20 cellular contexts compared by ENCODE assay signal in the genomic region with DNA sequence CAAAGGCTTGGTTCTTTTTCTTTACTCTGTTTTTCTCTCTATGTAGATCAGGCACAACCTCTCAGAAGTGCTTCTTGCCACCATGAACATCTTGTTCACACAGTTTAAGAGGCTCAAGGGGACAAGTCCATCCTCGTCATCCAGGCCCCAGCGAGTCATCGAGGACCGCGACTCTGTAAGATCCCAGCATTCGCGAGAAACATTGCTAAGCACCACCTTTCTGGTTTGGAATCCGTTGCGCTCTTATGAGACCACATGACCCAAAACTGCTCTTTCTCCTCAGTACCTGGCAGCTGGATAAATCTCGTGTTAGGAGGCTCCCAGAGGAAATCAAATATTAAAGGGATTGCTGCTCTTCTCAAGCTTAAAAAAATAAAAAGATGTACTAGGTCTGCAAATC. TPM values are rescaled to one million over a fixed set of nuclear protein-coding genes. Genes with fewer than 3 reads are reported as not detected.
DNase-seq lines count a peak whose midpoint lies in the region; ATAC-seq and TF ChIP-seq lines count a peak whose summit lies in the region.
"Had no signal": no experiment of that assay in that cellular context is flagged by ENCODE, and none has a peak within 500 bp of the region (broad histone marks: within the 10 kb centered on the region; RNA-seq: fewer than 3 reads in every experiment).

No MANE protein-coding gene starts in this region.

- POLR2A ChIA-PET in WTC11 (lab: Charles Lee) = no interaction called here

- TF ChIP-seq CTCF in WTC11 (IDR thresholded peaks at IDR 0.05) = no peak
- TF ChIP-seq CTCF in lower lobe of right lung (IDR thresholded peaks at IDR 0.05) = no peak
- TF ChIP-seq CTCF in upper lobe of left lung (IDR thresholded peaks at IDR 0.05) = no peak

- DNase-seq in activated T-cell treated with anti-CD3 and anti-CD28 coated beads, Interleukin-2, amount 50 U/mL, for 72 hours = no peak
- no peak for DNase-seq in activated T-cell treated with anti-CD3 and anti-CD28 coated beads, Interleukin-2, amount 50 U/mL, for 1 hour
- DNase-seq in WTC11 (ENCODE audit: low spot score) (no peak), lower lobe of right lung (no peak), upper lobe of left lung (no peak), NCI-H2029 treated with DMSO at 0.1 percent for 48 hours (lab: John Stamatoyannopoulos, UW) (no peak), NCI-H187 (lab: John Stamatoyannopoulos, UW) (no peak), AG20443 (ENCODE audit: low spot score) (no peak)
- DNase-seq: MM.1S, NCI-H1048, NCI-H1417 treated with DMSO at 0.1 percent for 48 hours, NCI-H1930, NCI-H2171 treated with DMSO at 0.1 percent for 48 hours, NCI-H524 treated with DMSO at 0.1 percent for 48 hours, Peyer's patch had no signal

- H3K4me3 ChIP-seq in lower lobe of right lung = no peak overlapping the region
- H3K4me3 ChIP-seq in upper lobe of left lung = no peak overlapping the region
- H3K4me3 ChIP-seq: A549, GM23248, HAP-1, K562, Peyer's patch had no signal

- TF ChIP-seq EP300 in upper lobe of left lung (IDR thresholded peaks at IDR 0.05) = no peak

- TF ChIP-seq POLR2A in upper lobe of left lung (IDR thresholded peaks at IDR 0.05) = no peak

- peaks cover 2 to 19% of the 10 kb centered on the region in 2 donors for H3K36me3 Mint-ChIP-seq in activated T-cell treated with anti-CD3 and anti-CD28 coated beads, Interleukin-2, amount 50 U/mL, for 72 hours (ENCODE audit: insufficient read depth in 2 of 2)
- H3K36me3 Mint-ChIP-seq in WTC11 = peaks cover 64% of the 10 kb centered on the region

- H3K27ac Mint-ChIP-seq in activated T-cell treated with anti-CD3 and anti-CD28 coated beads, Interleukin-2, amount 50 U/mL, for 72 hours = peak overlapping the region; percentile 67
- 0 out of 2 replicates have a peak overlapping the region, but pooled peaks have one; percentile 45 for H3K27ac Mint-ChIP-seq in WTC11

- no peaks in the 10 kb centered on the region for H3K9me3 Mint-ChIP-seq in activated T-cell treated with anti-CD3 and anti-CD28 coated beads, Interleukin-2, amount 50 U/mL, for 72 hours
- H3K9me3 Mint-ChIP-seq in WTC11 = no peaks in the 10 kb centered on the region

- H3K4me3 Mint-ChIP-seq in activated T-cell treated with anti-CD3 and anti-CD28 coated beads, Interleukin-2, amount 50 U/mL, for 72 hours = no peak overlapping the region
- H3K4me3 Mint-ChIP-seq in WTC11 = no peak overlapping the region

- H3K9me3 ChIP-seq in lower lobe of right lung (no peaks in the 10 kb centered on the region), upper lobe of left lung (no peaks in the 10 kb centered on the region)
- H3K9me3 ChIP-seq: A549, BE2C, HAP-1, Peyer's patch had no signal

- H3K4me1 Mint-ChIP-seq in activated T-cell treated with anti-CD3 and anti-CD28 coated beads, Interleukin-2, amount 50 U/mL, for 72 hours (ENCODE audit: low read depth) = peaks cover 1% of the 10 kb centered on the region
- no peaks in the 10 kb centered on the region for H3K4me1 Mint-ChIP-seq in WTC11

- no peak for ATAC-seq in activated T-cell treated with anti-CD3 and anti-CD28 coated beads, Interleukin-2, amount 50 U/mL, for 72 hours (replicated peaks in 1 of 2)
- no peak for ATAC-seq in WTC11
- ATAC-seq in lower lobe of right lung = peak; percentile 27 to 61
- peak; percentile 16 to 21 for ATAC-seq in upper lobe of left lung (ENCODE audit: low FRiP score in 2 of 2)
- ATAC-seq: A549, K562 had no signal

- H3K4me1 ChIP-seq in lower lobe of right lung = no peaks in the 10 kb centered on the region
- peaks cover 0 to 7% (median 1%) of the 10 kb centered on the region in 4 donors for H3K4me1 ChIP-seq in upper lobe of left lung
- H3K4me1 ChIP-seq: A549, HAP-1, Peyer's patch had no signal

- H3K27ac ChIP-seq in lower lobe of right lung = no peak overlapping the region
- peak overlapping the region in 1 of 4 donors; percentile 11 for H3K27ac ChIP-seq in upper lobe of left lung
- H3K27ac ChIP-seq: A549, GM23248, Peyer's patch had no signal

- intact Hi-C loops in lower lobe of right lung (cut with DNase I) = no loop called here

- no peaks in the 10 kb centered on the region for H3K27me3 Mint-ChIP-seq in activated T-cell treated with anti-CD3 and anti-CD28 coated beads, Interleukin-2, amount 50 U/mL, for 72 hours (ENCODE audit: low read depth)
- no peaks in the 10 kb centered on the region for H3K27me3 Mint-ChIP-seq in WTC11 (ENCODE audit: low read depth)

- WGBS in upper lobe of left lung, 2 donors = 82 to 94% methylated on average over 10 of the region's 10 CpGs

- CTCF ChIA-PET in WTC11 (lab: Charles Lee) = no interaction called here

- H3K27me3 ChIP-seq in lower lobe of right lung (ENCODE audit: low read depth) (no peaks in the 10 kb centered on the region), upper lobe of left lung (no peaks in the 10 kb centered on the region)
- H3K27me3 ChIP-seq: BE2C, Peyer's patch had no signal

- peaks cover 70% of the 10 kb centered on the region for H3K36me3 ChIP-seq in lower lobe of right lung
- peaks cover 3 to 72% (median 29%) of the 10 kb centered on the region in 4 donors for H3K36me3 ChIP-seq in upper lobe of left lung

TF ChIP-seq in WTC11, 78 proteins besides CTCF, POLR2A, EP300 and RAD21 (continues in another document):
- TF ChIP-seq, protein P1, sequence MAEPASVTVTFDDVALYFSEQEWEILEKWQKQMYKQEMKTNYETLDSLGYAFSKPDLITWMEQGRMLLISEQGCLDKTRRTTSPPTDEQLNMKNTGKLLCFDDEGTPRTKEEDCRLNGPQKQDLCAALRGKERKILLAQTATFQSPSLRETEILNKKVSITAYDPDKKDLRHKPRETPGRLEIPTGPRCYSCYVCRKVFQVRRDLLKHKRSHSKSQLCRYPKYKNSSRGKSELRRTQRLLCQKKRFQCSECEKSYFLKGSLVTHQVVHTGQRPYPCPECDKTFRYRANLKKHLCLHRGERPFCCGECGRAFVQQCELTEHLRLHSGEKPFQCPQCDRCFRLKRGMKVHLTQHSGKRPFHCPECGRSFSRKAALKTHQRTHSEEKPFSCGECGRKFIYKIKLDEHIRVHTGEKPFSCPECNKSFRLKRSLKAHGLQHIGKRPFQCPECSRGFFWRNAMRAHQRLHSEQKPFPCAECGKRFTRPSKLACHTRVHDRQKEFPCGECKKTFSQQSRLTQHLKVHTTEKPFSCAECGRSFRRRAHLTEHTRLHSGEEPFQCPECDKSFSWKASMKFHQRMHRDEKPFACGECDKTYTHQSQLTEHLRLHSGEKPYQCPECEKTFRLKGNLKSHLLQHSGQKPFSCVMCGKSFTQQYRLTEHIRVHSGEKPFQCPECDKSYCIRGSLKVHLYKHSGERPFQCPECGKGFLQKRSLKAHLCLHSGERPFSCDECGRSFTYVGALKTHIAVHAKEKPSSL (CRISPR knock-in tag; conservative IDR thresholded peaks at IDR 0.05) = no peak
- TF ChIP-seq ZNF138 (CRISPR knock-in tag; conservative IDR thresholded peaks at IDR 0.05) = no peak
- no peak for TF ChIP-seq ZNF263 (CRISPR knock-in tag; IDR thresholded peaks at IDR 0.05; ENCODE audit: low read depth)
- no peak for TF ChIP-seq ESRRA (CRISPR knock-in tag; IDR thresholded peaks at IDR 0.05; ENCODE audit: borderline replicate concordance)
- TF ChIP-seq, protein P2, sequence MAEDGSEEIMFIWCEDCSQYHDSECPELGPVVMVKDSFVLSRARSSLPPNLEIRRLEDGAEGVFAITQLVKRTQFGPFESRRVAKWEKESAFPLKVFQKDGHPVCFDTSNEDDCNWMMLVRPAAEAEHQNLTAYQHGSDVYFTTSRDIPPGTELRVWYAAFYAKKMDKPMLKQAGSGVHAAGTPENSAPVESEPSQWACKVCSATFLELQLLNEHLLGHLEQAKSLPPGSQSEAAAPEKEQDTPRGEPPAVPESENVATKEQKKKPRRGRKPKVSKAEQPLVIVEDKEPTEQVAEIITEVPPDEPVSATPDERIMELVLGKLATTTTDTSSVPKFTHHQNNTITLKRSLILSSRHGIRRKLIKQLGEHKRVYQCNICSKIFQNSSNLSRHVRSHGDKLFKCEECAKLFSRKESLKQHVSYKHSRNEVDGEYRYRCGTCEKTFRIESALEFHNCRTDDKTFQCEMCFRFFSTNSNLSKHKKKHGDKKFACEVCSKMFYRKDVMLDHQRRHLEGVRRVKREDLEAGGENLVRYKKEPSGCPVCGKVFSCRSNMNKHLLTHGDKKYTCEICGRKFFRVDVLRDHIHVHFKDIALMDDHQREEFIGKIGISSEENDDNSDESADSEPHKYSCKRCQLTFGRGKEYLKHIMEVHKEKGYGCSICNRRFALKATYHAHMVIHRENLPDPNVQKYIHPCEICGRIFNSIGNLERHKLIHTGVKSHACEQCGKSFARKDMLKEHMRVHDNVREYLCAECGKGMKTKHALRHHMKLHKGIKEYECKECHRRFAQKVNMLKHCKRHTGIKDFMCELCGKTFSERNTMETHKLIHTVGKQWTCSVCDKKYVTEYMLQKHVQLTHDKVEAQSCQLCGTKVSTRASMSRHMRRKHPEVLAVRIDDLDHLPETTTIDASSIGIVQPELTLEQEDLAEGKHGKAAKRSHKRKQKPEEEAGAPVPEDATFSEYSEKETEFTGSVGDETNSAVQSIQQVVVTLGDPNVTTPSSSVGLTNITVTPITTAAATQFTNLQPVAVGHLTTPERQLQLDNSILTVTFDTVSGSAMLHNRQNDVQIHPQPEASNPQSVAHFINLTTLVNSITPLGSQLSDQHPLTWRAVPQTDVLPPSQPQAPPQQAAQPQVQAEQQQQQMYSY (CRISPR knock-in tag; IDR thresholded peaks at IDR 0.05) = no peak
- TF ChIP-seq, protein P3, sequence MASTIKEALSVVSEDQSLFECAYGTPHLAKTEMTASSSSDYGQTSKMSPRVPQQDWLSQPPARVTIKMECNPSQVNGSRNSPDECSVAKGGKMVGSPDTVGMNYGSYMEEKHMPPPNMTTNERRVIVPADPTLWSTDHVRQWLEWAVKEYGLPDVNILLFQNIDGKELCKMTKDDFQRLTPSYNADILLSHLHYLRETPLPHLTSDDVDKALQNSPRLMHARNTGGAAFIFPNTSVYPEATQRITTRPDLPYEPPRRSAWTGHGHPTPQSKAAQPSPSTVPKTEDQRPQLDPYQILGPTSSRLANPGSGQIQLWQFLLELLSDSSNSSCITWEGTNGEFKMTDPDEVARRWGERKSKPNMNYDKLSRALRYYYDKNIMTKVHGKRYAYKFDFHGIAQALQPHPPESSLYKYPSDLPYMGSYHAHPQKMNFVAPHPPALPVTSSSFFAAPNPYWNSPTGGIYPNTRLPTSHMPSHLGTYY (CRISPR knock-in tag; IDR thresholded peaks at IDR 0.05) = no peak
- no peak for TF ChIP-seq SP1 (CRISPR knock-in tag; conservative IDR thresholded peaks at IDR 0.05)
- no peak for TF ChIP-seq JAZF1 (CRISPR knock-in tag; IDR thresholded peaks at IDR 0.05)
- TF ChIP-seq, protein P4, sequence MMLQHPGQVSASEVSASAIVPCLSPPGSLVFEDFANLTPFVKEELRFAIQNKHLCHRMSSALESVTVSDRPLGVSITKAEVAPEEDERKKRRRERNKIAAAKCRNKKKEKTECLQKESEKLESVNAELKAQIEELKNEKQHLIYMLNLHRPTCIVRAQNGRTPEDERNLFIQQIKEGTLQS (CRISPR knock-in tag; conservative IDR thresholded peaks at IDR 0.05) = no peak
- no peak for TF ChIP-seq SMAD3 (CRISPR knock-in tag; IDR thresholded peaks at IDR 0.05; ENCODE audit: borderline replicate concordance)

RNA-seq across cellular contexts. Expression of a gene that starts 23.3 kb away (rescaled TPM):
- total RNA-seq in activated T-cell treated with anti-CD3 and anti-CD28 coated beads, Interleukin-2, amount 50 U/mL, for 72 hours = not detected
- total RNA-seq in WTC11 (2021) = 0.05 to 0.09 TPM in 2 of 3 replicates, not detected in the other
- total RNA-seq in lower lobe of right lung = not detected
- under 1 TPM in 2 of 6 donors, not detected in 4; 0.06 to 0.61 TPM for total RNA-seq in upper lobe of left lung
- total RNA-seq: GM23248, K562, Peyer's patch had no signal

Comparison
In these comparisons a context has a peak if more than half of its experiments do, and no peak if none do; other contexts are left out.
1. ATAC-seq: peak in lower lobe of right lung (2 of 2) and upper lobe of left lung (2 of 2); none in activated T-cell treated with anti-CD3 and anti-CD28 coated beads, Interleukin-2, amount 50 U/mL, for 72 hours (0 of 2) and WTC11 (single experiment).